17 cellular contexts compared by ENCODE assay signal in genomic region chr1:33635336-33636012, GRCh38.
"Had no signal": no experiment of that assay in that cellular context is flagged by ENCODE, and none has a peak within 500 bp of the region (broad histone marks: within the 10 kb centered on the region; RNA-seq: fewer than 3 reads in every experiment).

No MANE protein-coding gene starts in this region.

- DNase-seq: activated B cell treated with CpG ODN at 0.5 μM for 24 hours; activated CD4-positive, alpha-beta T cell treated with anti-CD3 and anti-CD28 coated beads, Interleukin-2, amount 50 U/mL, for 4 hours; activated CD8-positive, alpha-beta memory T cell treated with anti-CD3 and anti-CD28 coated beads for 24 hours; activated CD8-positive, alpha-beta memory T cell treated with anti-CD3 and anti-CD28 coated beads, Interleukin-2, amount 50 U/mL, for 4 hours; activated naive CD8-positive, alpha-beta T cell treated with anti-CD3 and anti-CD28 coated beads, Interleukin-2, amount 10 ng/mL, durations not matched to agents 7 days and 5 days; activated T-cell treated with anti-CD3 and anti-CD28 coated beads, Interleukin-2, amount 50 U/mL, for 4 hours; amniotic stem cell; effector memory CD8-positive, alpha-beta T cell; esophagus squamous epithelium; gastrocnemius medialis; immature natural killer cell; left lung; stimulated activated CD4-positive, alpha-beta T cell treated with anti-CD3 and anti-CD28 coated beads, Interleukin-12 subunit alpha, Interleukin-12 subunit beta, amount 100 ng/mL, for 4 hours had no signal

- H3K9me3 Mint-ChIP-seq: activated B cell treated with CpG ODN at 0.5 μM for 24 hours; activated naive CD8-positive, alpha-beta T cell treated with anti-CD3 and anti-CD28 coated beads, Interleukin-2, amount 10 ng/mL, durations not matched to agents 7 days and 5 days; activated T-cell treated with anti-CD3 and anti-CD28 coated beads, Interleukin-2, amount 50 U/mL, for 4 hours; central memory CD8-positive, alpha-beta T cell; effector memory CD8-positive, alpha-beta T cell; immature natural killer cell; natural killer cell treated with Interleukin-12 subunit alpha and Interleukin-12 subunit beta and Interleukin-15 and Interleukin-18, amount 100 ng/mL, for 72 hours; stimulated activated naive CD8-positive, alpha-beta T cell treated with anti-CD3 and anti-CD28 coated beads, Interleukin-15, amount 100 ng/mL, for 72 hours had no signal

- H3K27ac Mint-ChIP-seq: activated B cell treated with CpG ODN at 0.5 μM for 24 hours; activated CD4-positive, alpha-beta T cell treated with anti-CD3 and anti-CD28 coated beads for 36 hours; activated naive CD8-positive, alpha-beta T cell treated with anti-CD3 and anti-CD28 coated beads, Interleukin-2, amount 10 ng/mL, durations not matched to agents 7 days and 5 days; effector memory CD8-positive, alpha-beta T cell; immature natural killer cell; natural killer cell treated with Interleukin-12 subunit alpha and Interleukin-12 subunit beta and Interleukin-15 and Interleukin-18, amount 100 ng/mL, for 72 hours had no signal

- H3K4me1 Mint-ChIP-seq: activated B cell treated with CpG ODN at 0.5 μM for 24 hours; activated CD4-positive, alpha-beta T cell treated with anti-CD3 and anti-CD28 coated beads for 36 hours; activated naive CD8-positive, alpha-beta T cell treated with anti-CD3 and anti-CD28 coated beads, Interleukin-2, amount 10 ng/mL, durations not matched to agents 7 days and 5 days had no signal

- H3K36me3 Mint-ChIP-seq: activated naive CD8-positive, alpha-beta T cell treated with anti-CD3 and anti-CD28 coated beads, Interleukin-2, amount 10 ng/mL, durations not matched to agents 7 days and 5 days; immature natural killer cell; natural killer cell treated with Interleukin-12 subunit alpha and Interleukin-12 subunit beta and Interleukin-15 and Interleukin-18, amount 100 ng/mL, for 72 hours had no signal

- H3K4me3 Mint-ChIP-seq: activated B cell treated with CpG ODN at 0.5 μM for 24 hours; activated CD4-positive, alpha-beta T cell treated with anti-CD3 and anti-CD28 coated beads for 36 hours; activated naive CD8-positive, alpha-beta T cell treated with anti-CD3 and anti-CD28 coated beads, Interleukin-2, amount 10 ng/mL, durations not matched to agents 7 days and 5 days; activated T-cell treated with anti-CD3 and anti-CD28 coated beads, Interleukin-2, amount 50 U/mL, for 4 hours; central memory CD8-positive, alpha-beta T cell; effector memory CD8-positive, alpha-beta T cell; immature natural killer cell; natural killer cell treated with Interleukin-12 subunit alpha and Interleukin-12 subunit beta and Interleukin-15 and Interleukin-18, amount 100 ng/mL, for 72 hours; stimulated activated naive CD8-positive, alpha-beta T cell treated with anti-CD3 and anti-CD28 coated beads, Interleukin-15, amount 100 ng/mL, for 72 hours had no signal

- ATAC-seq: effector memory CD8-positive, alpha-beta T cell; natural killer cell treated with Interleukin-12 subunit alpha and Interleukin-12 subunit beta and Interleukin-15 and Interleukin-18, amount 100 ng/mL, for 72 hours had no signal
